ENCODE assay signal across 1 cellular context in the genomic region with DNA sequence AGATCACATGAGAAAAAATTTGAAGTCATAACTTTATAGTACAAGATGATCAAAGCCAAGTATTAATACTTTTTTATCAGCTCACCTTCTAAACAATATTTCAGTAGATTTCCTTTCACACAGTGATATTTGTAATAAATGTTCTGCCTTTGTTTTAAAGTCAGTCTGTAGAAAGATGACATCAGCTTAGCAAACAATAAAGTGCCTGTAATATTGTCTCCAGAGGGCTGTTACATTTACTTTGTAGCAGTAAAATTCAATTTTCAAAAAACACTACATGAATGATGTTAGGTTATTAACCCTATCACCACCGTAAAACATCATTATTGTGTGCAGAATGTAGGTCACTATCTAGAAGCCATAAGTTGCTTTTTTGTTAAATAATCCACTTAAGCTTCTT.
TF ChIP-seq lines count a peak whose summit lies in the region.

No MANE protein-coding gene starts in this region.

TF ChIP-seq in A549, 52 proteins besides CTCF, POLR2A, EP300 and RAD21:
- TF ChIP-seq RNF2 (IDR thresholded peaks at IDR 0.05; ENCODE audit: borderline replicate concordance, low read depth) = no peak
